1 cellular context compared by ENCODE assay signal in genomic region chr17:38897176-38897575, GRCh38.
TF ChIP-seq lines count a peak whose summit lies in the region.

No MANE protein-coding gene starts in this region.

TF ChIP-seq in HepG2, 621 proteins besides CTCF, POLR2A, EP300 and RAD21 (continued from another document):
- TF ChIP-seq, protein P1, sequence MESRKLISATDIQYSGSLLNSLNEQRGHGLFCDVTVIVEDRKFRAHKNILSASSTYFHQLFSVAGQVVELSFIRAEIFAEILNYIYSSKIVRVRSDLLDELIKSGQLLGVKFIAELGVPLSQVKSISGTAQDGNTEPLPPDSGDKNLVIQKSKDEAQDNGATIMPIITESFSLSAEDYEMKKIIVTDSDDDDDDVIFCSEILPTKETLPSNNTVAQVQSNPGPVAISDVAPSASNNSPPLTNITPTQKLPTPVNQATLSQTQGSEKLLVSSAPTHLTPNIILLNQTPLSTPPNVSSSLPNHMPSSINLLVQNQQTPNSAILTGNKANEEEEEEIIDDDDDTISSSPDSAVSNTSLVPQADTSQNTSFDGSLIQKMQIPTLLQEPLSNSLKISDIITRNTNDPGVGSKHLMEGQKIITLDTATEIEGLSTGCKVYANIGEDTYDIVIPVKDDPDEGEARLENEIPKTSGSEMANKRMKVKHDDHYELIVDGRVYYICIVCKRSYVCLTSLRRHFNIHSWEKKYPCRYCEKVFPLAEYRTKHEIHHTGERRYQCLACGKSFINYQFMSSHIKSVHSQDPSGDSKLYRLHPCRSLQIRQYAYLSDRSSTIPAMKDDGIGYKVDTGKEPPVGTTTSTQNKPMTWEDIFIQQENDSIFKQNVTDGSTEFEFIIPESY (CRISPR knock-in tag; IDR thresholded peaks at IDR 0.05): 0 out of 2 replicates have a peak, but pooled peaks have one; percentile 38
- TF ChIP-seq HDAC6 (IDR thresholded peaks at IDR 0.05; ENCODE audit: low read depth, low read length) (no peak), FOXM1 (CRISPR knock-in tag; IDR thresholded peaks at IDR 0.05) (no peak), ZNF766 (CRISPR knock-in tag; IDR thresholded peaks at IDR 0.05; ENCODE audit: borderline replicate concordance) (no peak), MAFK (conservative IDR thresholded peaks at IDR 0.05 in 1 of 2, IDR thresholded peaks at IDR 0.05 in 1 of 2; ENCODE audit: low read length in 2 of 2) (no peak), ZNF383 (CRISPR knock-in tag; IDR thresholded peaks at IDR 0.05; ENCODE audit: borderline replicate concordance) (peak; percentile 6; the same call in 1 of the 2 replicates), ZNF776 (CRISPR knock-in tag; IDR thresholded peaks at IDR 0.05) (no peak), KDM3A (CRISPR knock-in tag; IDR thresholded peaks at IDR 0.05; ENCODE audit: low read depth) (no peak), ZNF510 (CRISPR knock-in tag; IDR thresholded peaks at IDR 0.05; ENCODE audit: low read depth) (no peak), ZNF7 (CRISPR knock-in tag; IDR thresholded peaks at IDR 0.05) (no peak), SATB2 (CRISPR knock-in tag; IDR thresholded peaks at IDR 0.05) (no peak), AKAP8 (CRISPR knock-in tag; IDR thresholded peaks at IDR 0.05) (0 out of 2 replicates have a peak, but pooled peaks have one; percentile 10), TBX3 (IDR thresholded peaks at IDR 0.05; ENCODE audit: borderline replicate concordance) (no peak), HOXA3 (CRISPR knock-in tag; IDR thresholded peaks at IDR 0.05) (peak; percentile 33; the same call in 1 of the 2 replicates), HOXA5 (CRISPR knock-in tag; IDR thresholded peaks at IDR 0.05) (no peak)
- TF ChIP-seq, protein P2, sequence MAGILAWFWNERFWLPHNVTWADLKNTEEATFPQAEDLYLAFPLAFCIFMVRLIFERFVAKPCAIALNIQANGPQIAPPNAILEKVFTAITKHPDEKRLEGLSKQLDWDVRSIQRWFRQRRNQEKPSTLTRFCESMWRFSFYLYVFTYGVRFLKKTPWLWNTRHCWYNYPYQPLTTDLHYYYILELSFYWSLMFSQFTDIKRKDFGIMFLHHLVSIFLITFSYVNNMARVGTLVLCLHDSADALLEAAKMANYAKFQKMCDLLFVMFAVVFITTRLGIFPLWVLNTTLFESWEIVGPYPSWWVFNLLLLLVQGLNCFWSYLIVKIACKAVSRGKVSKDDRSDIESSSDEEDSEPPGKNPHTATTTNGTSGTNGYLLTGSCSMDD (CRISPR knock-in tag; IDR thresholded peaks at IDR 0.05): no peak
- TF ChIP-seq, protein P3, sequence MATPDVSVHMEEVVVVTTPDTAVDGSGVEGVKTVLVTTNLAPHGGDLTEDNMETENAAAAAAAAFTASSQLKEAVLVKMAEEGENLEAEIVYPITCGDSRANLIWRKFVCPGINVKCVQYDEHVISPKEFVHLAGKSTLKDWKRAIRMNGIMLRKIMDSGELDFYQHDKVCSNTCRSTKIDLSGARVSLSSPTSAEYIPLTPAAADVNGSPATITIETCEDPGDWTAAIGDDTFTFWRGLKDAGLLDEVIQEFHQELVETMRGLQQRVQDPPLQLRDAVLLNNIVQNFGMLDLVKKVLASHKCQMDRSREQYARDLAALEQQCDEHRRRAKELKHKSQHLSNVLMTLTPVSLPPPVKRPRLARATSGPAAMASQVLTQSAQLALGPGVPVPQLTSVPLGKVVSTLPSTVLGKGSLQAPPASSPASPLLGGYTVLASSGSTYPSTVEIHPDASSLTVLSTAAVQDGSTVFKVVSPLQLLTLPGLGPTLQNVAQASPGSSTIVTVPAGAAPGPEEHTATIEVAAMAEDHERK (CRISPR knock-in tag; IDR thresholded peaks at IDR 0.05; ENCODE audit: low read depth): no peak
